Comparison of ENCODE assay signal across 11 cellular contexts in genomic region chr16:27698266-27698665, GRCh38.
A peak's percentile ranks its signal among the peaks of the same experiment; 100 is the strongest.
DNase-seq lines count a peak whose midpoint lies in the region; ATAC-seq and TF ChIP-seq lines count a peak whose summit lies in the region.
"Had no signal": no experiment of that assay in that cellular context is flagged by ENCODE, and none has a peak within 500 bp of the region (broad histone marks: within the 10 kb centered on the region; RNA-seq: fewer than 3 reads in every experiment).

No MANE protein-coding gene starts in this region.

- peak; percentile 31 for DNase-seq in ACHN
- DNase-seq in GM10266 (ENCODE audit: extremely low spot score) = no peak
- DNase-seq in RPMI8226 = peak; percentile 16
- peak; percentile 40 for DNase-seq in iPS DF 19.7 (ENCODE audit: low read depth, low spot score)
- no peak for DNase-seq in effector CD4-positive, alpha-beta T cell
- DNase-seq: activated CD4-positive, alpha-beta T cell treated with anti-CD3 and anti-CD28 coated beads, Interleukin-2, amount 50 U/mL, for 4 hours; GF-D8; NCI-H748 treated with DMSO at 0.1 percent for 48 hours had no signal

- peak; percentile 45 for TF ChIP-seq CTCF in GM10266 (IDR thresholded peaks at IDR 0.05; ENCODE audit: control insufficient read depth, insufficient read depth, low read depth, missing control alignments)

- ATAC-seq in HG02798 (IDR thresholded peaks at IDR 0.05; ENCODE audit: poor library complexity, unreplicated experiment) (no peak), GM21723 (IDR thresholded peaks at IDR 0.05; ENCODE audit: unreplicated experiment) (no peak), HG03521 (IDR thresholded peaks at IDR 0.05; ENCODE audit: unreplicated experiment) (no peak)

- in situ Hi-C loops in ACHN (cut with HindIII; ENCODE audit: low pct_ligation_motif_present, low pct_unique_long_range_greater_than_20kb, low sequenced_read_pairs) = no loop called here

Comparison
In these comparisons a context has a peak if more than half of its experiments do, and no peak if none do; other contexts are left out.
1. DNase-seq: peak in ACHN (single experiment), RPMI8226 (single experiment) and iPS DF 19.7 (single experiment); none in GM10266 (single experiment) and effector CD4-positive, alpha-beta T cell (single experiment).